In genomic region chr1:154871374-154871773, GRCh38 we compare ENCODE assay signal across 2 cellular contexts.
A peak's percentile ranks its signal among the peaks of the same experiment; 100 is the strongest.
TF ChIP-seq lines count a peak whose summit lies in the region.

No MANE protein-coding gene starts in this region.

TF ChIP-seq in GM12891, 5 proteins besides CTCF, POLR2A, EP300 and RAD21 (continued from another document):
- peak; percentile 33; the same call in 1 of the 2 replicates for TF ChIP-seq SPI1 (IDR thresholded peaks at IDR 0.05; ENCODE audit: low read depth, low read length)

TF ChIP-seq in HEK293T, 16 proteins besides CTCF, POLR2A, EP300 and RAD21:
- TF ChIP-seq PKNOX1 (IDR thresholded peaks at IDR 0.05): no peak
- TF ChIP-seq ZNF384 (IDR thresholded peaks at IDR 0.05): no peak
